In genomic region chr4:183987529-183987946, GRCh38 we compare ENCODE assay signal across 8 cellular contexts.
DNase-seq lines count a peak whose midpoint lies in the region; ATAC-seq and TF ChIP-seq lines count a peak whose summit lies in the region.

No MANE protein-coding gene starts in this region.

- H3K36me3 ChIP-seq in duodenal mucosa (ENCODE audit: control insufficient read depth in 1 of 2, insufficient read depth in 2 of 2, low read length in 2 of 2) (no peaks in the 10 kb centered on the region), lung (ENCODE audit: control insufficient read depth in 2 of 2, insufficient read depth in 2 of 2, low read length in 2 of 2) (no peaks in the 10 kb centered on the region), upper lobe of right lung (no peaks in the 10 kb centered on the region)

- no peak overlapping the region for H3K9ac ChIP-seq in duodenal mucosa (ENCODE audit: low read depth in 1 of 2, low read length in 2 of 2)

- no peak for TF ChIP-seq CTCF in lung (IDR thresholded peaks at IDR 0.05; ENCODE audit: control extremely low read depth, extremely low read depth)
- no peak for TF ChIP-seq CTCF in upper lobe of right lung (IDR thresholded peaks at IDR 0.05)

- H3K4me3 Mint-ChIP-seq in activated CD8-positive, alpha-beta T cell treated with anti-CD3 and anti-CD28 coated beads, Interleukin-2, amount 10 ng/mL, durations not matched to agents 7 days and 5 days, result no peak overlapping the region

- POLR2A ChIA-PET in activated CD8-positive, alpha-beta T cell treated with anti-CD3 and anti-CD28 coated beads, Interleukin-2, amount 10 ng/mL, durations not matched to agents 7 days and 5 days (lab: Charles Lee), result no interaction called here

- H3K27me3 Mint-ChIP-seq in activated CD8-positive, alpha-beta T cell treated with anti-CD3 and anti-CD28 coated beads, Interleukin-2, amount 10 ng/mL, durations not matched to agents 7 days and 5 days (ENCODE audit: low read depth), result peaks cover 7% of the 10 kb centered on the region

- H3K27me3 ChIP-seq in duodenal mucosa (ENCODE audit: control insufficient read depth in 1 of 2, insufficient read depth in 2 of 2, low read length in 2 of 2), result peaks cover 0 to 4% of the 10 kb centered on the region in 2 donors
- H3K27me3 ChIP-seq in lung (ENCODE audit: control insufficient read depth, insufficient read depth), result no peaks in the 10 kb centered on the region
- H3K27me3 ChIP-seq in upper lobe of right lung, result no peaks in the 10 kb centered on the region

- no peaks in the 10 kb centered on the region for H3K9me3 ChIP-seq in duodenal mucosa (ENCODE audit: control insufficient read depth in 1 of 2, low read length in 2 of 2)
- no peaks in the 10 kb centered on the region for H3K9me3 ChIP-seq in lung (ENCODE audit: control insufficient read depth in 2 of 2, insufficient read depth in 1 of 2, low read length in 1 of 2)
- no peaks in the 10 kb centered on the region for H3K9me3 ChIP-seq in upper lobe of right lung

- ATAC-seq in lung (ENCODE audit: insufficient read depth, low FRiP score) (peak; percentile 35), upper lobe of right lung (peak; percentile 87)
- no peak for ATAC-seq in activated CD8-positive, alpha-beta T cell treated with anti-CD3 and anti-CD28 coated beads, Interleukin-2, amount 10 ng/mL, durations not matched to agents 7 days and 5 days

- H3K9me3 Mint-ChIP-seq in activated CD8-positive, alpha-beta T cell treated with anti-CD3 and anti-CD28 coated beads, Interleukin-2, amount 10 ng/mL, durations not matched to agents 7 days and 5 days (ENCODE audit: insufficient read depth), result no peaks in the 10 kb centered on the region

- H3K27ac Mint-ChIP-seq in activated CD8-positive, alpha-beta T cell treated with anti-CD3 and anti-CD28 coated beads, Interleukin-2, amount 10 ng/mL, durations not matched to agents 7 days and 5 days, result no peak overlapping the region

- DNase-seq in Ammon's horn (ENCODE audit: low spot score), result peak; percentile 85
- DNase-seq in NCI-H2107 treated with DMSO at 0.1 percent for 48 hours (lab: John Stamatoyannopoulos, UW; ENCODE audit: unreplicated experiment), result peak; percentile 23
- DNase-seq in lung (ENCODE audit: low spot score), result peak; percentile 51
- peak; percentile 83 for DNase-seq in upper lobe of right lung
- no peak for DNase-seq in activated CD8-positive, alpha-beta T cell treated with anti-CD3 and anti-CD28 coated beads, Interleukin-2, amount 10 ng/mL, durations not matched to agents 7 days and 5 days
- no peak for DNase-seq in NCI-H2029 (lab: John Stamatoyannopoulos, UW)
- DNase-seq in KG1 (lab: John Stamatoyannopoulos, UW), result no peak

- no peaks in the 10 kb centered on the region for H3K36me3 Mint-ChIP-seq in activated CD8-positive, alpha-beta T cell treated with anti-CD3 and anti-CD28 coated beads, Interleukin-2, amount 10 ng/mL, durations not matched to agents 7 days and 5 days (ENCODE audit: low read depth)

- H3K27ac ChIP-seq in duodenal mucosa (ENCODE audit: low read depth, low read length), result no peak overlapping the region
- H3K27ac ChIP-seq in lung (ENCODE audit: low read depth in 1 of 2, low read length in 1 of 2), result peak overlapping the region; percentile 37 to 86
- H3K27ac ChIP-seq in upper lobe of right lung, result peak overlapping the region; percentile 70

- H3K4me1 ChIP-seq in duodenal mucosa (ENCODE audit: control insufficient read depth in 1 of 2, insufficient read depth in 2 of 2, low read length in 2 of 2) (no peaks in the 10 kb centered on the region), lung (ENCODE audit: control insufficient read depth in 2 of 2, insufficient read depth in 2 of 2, low read length in 2 of 2) (peaks cover 0 to 7% of the 10 kb centered on the region in 2 donors), upper lobe of right lung (peaks cover 12% of the 10 kb centered on the region)

- intact Hi-C loops in upper lobe of right lung (cut with DNase I), result no loop called here

- peak overlapping the region; percentile 40 to 53 for H3K4me3 ChIP-seq in duodenal mucosa (ENCODE audit: low read depth in 1 of 2, low read length in 2 of 2)
- no peak overlapping the region for H3K4me3 ChIP-seq in lung
- peak overlapping the region; percentile 44 for H3K4me3 ChIP-seq in upper lobe of right lung

- CTCF ChIA-PET in activated CD8-positive, alpha-beta T cell treated with anti-CD3 and anti-CD28 coated beads, Interleukin-2, amount 10 ng/mL, durations not matched to agents 7 days and 5 days (lab: Charles Lee), result no interaction called here

- H3K4me1 Mint-ChIP-seq in activated CD8-positive, alpha-beta T cell treated with anti-CD3 and anti-CD28 coated beads, Interleukin-2, amount 10 ng/mL, durations not matched to agents 7 days and 5 days (ENCODE audit: low read depth), result no peaks in the 10 kb centered on the region

- 36 to 77% methylated on average over 22 of the region's 22 CpGs for WGBS in lung, 2 donors

Comparison
In these comparisons a context has a peak if more than half of its experiments do, and no peak if none do; other contexts are left out.
1. DNase-seq: peak in Ammon's horn (single experiment), NCI-H2107 treated with DMSO at 0.1 percent for 48 hours (single experiment), lung (single experiment) and upper lobe of right lung (single experiment); none in activated CD8-positive, alpha-beta T cell treated with anti-CD3 and anti-CD28 coated beads, Interleukin-2, amount 10 ng/mL, durations not matched to agents 7 days and 5 days (single experiment), NCI-H2029 (single experiment) and KG1 (single experiment).